Comparison of ENCODE assay signal across 24 cellular contexts in genomic region chr11:103294516-103294915, GRCh38.
DNase-seq lines count a peak whose midpoint lies in the region; ATAC-seq and TF ChIP-seq lines count a peak whose summit lies in the region.
"Had no signal": no experiment of that assay in that cellular context is flagged by ENCODE, and none has a peak within 500 bp of the region (broad histone marks: within the 10 kb centered on the region; RNA-seq: fewer than 3 reads in every experiment).

No MANE protein-coding gene starts in this region.

- no peak overlapping the region for H3K4me3 Mint-ChIP-seq in MCF 10A (ENCODE audit: unreplicated experiment)
- no peak overlapping the region for H3K4me3 Mint-ChIP-seq in activated CD8-positive, alpha-beta memory T cell treated with anti-CD3 and anti-CD28 coated beads, Interleukin-2, amount 10 ng/mL, durations not matched to agents 7 days and 5 days
- H3K4me3 Mint-ChIP-seq: CD4-positive, alpha-beta memory T cell had no signal

- H2AK5ac ChIP-seq in mesenchymal stem cell (ENCODE audit: low read length, severe bottlenecking), result no peak overlapping the region

- dilution Hi-C loops in mammary epithelial cell (cut with HindIII; ENCODE audit: low sequenced_read_pairs), result no loop called here

- peaks cover 14% of the 10 kb centered on the region for H3K36me3 Mint-ChIP-seq in MCF 10A (ENCODE audit: insufficient read depth, unreplicated experiment)
- H3K36me3 Mint-ChIP-seq in activated CD8-positive, alpha-beta memory T cell treated with anti-CD3 and anti-CD28 coated beads, Interleukin-2, amount 10 ng/mL, durations not matched to agents 7 days and 5 days, result peaks cover 19% of the 10 kb centered on the region

- DNase-seq in MCF 10A (ENCODE audit: unreplicated experiment) (peak; percentile 20), breast epithelium (ENCODE audit: low spot score in 2 of 2) (no peak), mammary epithelial cell (peak; percentile 85), mesenchymal stem cell (peak; percentile 20), T-helper 9 cell (no peak), GM20000 (ENCODE audit: low spot score) (no peak)
- no peak for DNase-seq in activated CD8-positive, alpha-beta memory T cell treated with anti-CD3 and anti-CD28 coated beads, Interleukin-2, amount 10 ng/mL, durations not matched to agents 7 days and 5 days
- DNase-seq: ACHN; Caco-2; CD4-positive, alpha-beta memory T cell; DMS 273 treated with DMSO at 0.1 percent for 48 hours; DMS79 treated with DMSO at 0.1 percent for 48 hours; Kasumi-1; NCI-H1092 treated with DMSO at 0.1 percent for 48 hours; NCI-H1436 treated with DMSO at 0.1 percent for 48 hours; NCI-H1930; NCI-H2227 treated with DMSO at 0.1 percent for 48 hours; NCI-H510A; NK-92 treated with Interleukin-12 subunit alpha and Interleukin-12 subunit beta, amount 100 ng/mL, for 24 hours; Peyer's patch had no signal

- no peak overlapping the region for H3K27ac Mint-ChIP-seq in MCF 10A (ENCODE audit: low read depth, unreplicated experiment)
- no peak overlapping the region for H3K27ac Mint-ChIP-seq in activated CD8-positive, alpha-beta memory T cell treated with anti-CD3 and anti-CD28 coated beads, Interleukin-2, amount 10 ng/mL, durations not matched to agents 7 days and 5 days
- H3K27ac Mint-ChIP-seq: CD4-positive, alpha-beta memory T cell had no signal

- H3K4me2 ChIP-seq in mammary epithelial cell (ENCODE audit: insufficient read depth, low read depth, low read length) (no peak overlapping the region), mesenchymal stem cell (ENCODE audit: low read length, poor library complexity, severe bottlenecking) (no peak overlapping the region)
- H3K4me2 ChIP-seq: BLaER1 treated with 17β-estradiol and CSF1 and Interleukin-3, amounts not matched to agents 10 nM and 100 nM had no signal

- H3K18ac ChIP-seq in mesenchymal stem cell (ENCODE audit: low read depth in 1 of 2, low read length in 2 of 2), result no peak overlapping the region

- H3K36me3 ChIP-seq in breast epithelium, result no peaks in the 10 kb centered on the region
- peaks cover 12% of the 10 kb centered on the region for H3K36me3 ChIP-seq in mammary epithelial cell (ENCODE audit: insufficient read depth, low read length)
- peaks cover 13 to 91% of the 10 kb centered on the region in 2 experiments for H3K36me3 ChIP-seq in mesenchymal stem cell (ENCODE audit: control insufficient read depth in 1 of 2, insufficient read depth in 2 of 2, low read depth in 1 of 2, low read length in 2 of 2)
- H3K36me3 ChIP-seq: SJCRH30 had no signal

- no peak overlapping the region for H2BK5ac ChIP-seq in mesenchymal stem cell (ENCODE audit: low read depth, low read length, poor library complexity, severe bottlenecking)

- H3K27me3 ChIP-seq in breast epithelium, result no peaks in the 10 kb centered on the region
- no peaks in the 10 kb centered on the region for H3K27me3 ChIP-seq in mammary epithelial cell (ENCODE audit: insufficient read depth, low read length)
- H3K27me3 ChIP-seq in mesenchymal stem cell (ENCODE audit: control insufficient read depth in 1 of 2, insufficient read depth in 1 of 2, low read length in 2 of 2), result no peaks in the 10 kb centered on the region
- H3K27me3 ChIP-seq: BLaER1 treated with 17β-estradiol and CSF1 and Interleukin-3, amounts not matched to agents 10 nM and 100 nM; Peyer's patch; SJCRH30 had no signal

- no peak overlapping the region for H3K23ac ChIP-seq in mesenchymal stem cell (ENCODE audit: low read length in 2 of 2)

- no peaks in the 10 kb centered on the region for H3K79me1 ChIP-seq in mesenchymal stem cell (replicated peaks; ENCODE audit: low read length, poor library complexity, severe bottlenecking)

- no peak for TF ChIP-seq POLR2A in breast epithelium (IDR thresholded peaks at IDR 0.05)

- in situ Hi-C loops in mammary epithelial cell (cut with MboI; ENCODE audit: low sequenced_read_pairs in 2 of 2), result no loop called here

- H3K9me3 Mint-ChIP-seq in MCF 10A (ENCODE audit: unreplicated experiment), result peaks cover 35% of the 10 kb centered on the region
- peaks cover 24% of the 10 kb centered on the region for H3K9me3 Mint-ChIP-seq in activated CD8-positive, alpha-beta memory T cell treated with anti-CD3 and anti-CD28 coated beads, Interleukin-2, amount 10 ng/mL, durations not matched to agents 7 days and 5 days (ENCODE audit: low read depth)

- H3K4me1 ChIP-seq in breast epithelium (no peaks in the 10 kb centered on the region), mammary epithelial cell (ENCODE audit: insufficient read depth, low read length) (peaks cover 7% of the 10 kb centered on the region), mesenchymal stem cell (ENCODE audit: control insufficient read depth, insufficient read depth, low read depth, low read length) (no peaks in the 10 kb centered on the region)
- H3K4me1 ChIP-seq: BLaER1 treated with 17β-estradiol and CSF1 and Interleukin-3, amounts not matched to agents 10 nM and 100 nM; Caco-2; Peyer's patch; SJCRH30 had no signal

- no peak overlapping the region for H2BK12ac ChIP-seq in mesenchymal stem cell (ENCODE audit: low read length in 2 of 2)

- POLR2A ChIA-PET in MCF 10A (lab: Yijun Ruan, JAX), result interaction anchor here (1.1 kb wide), 1 partner anchor 8 kb away, joined by 4 read pairs; no protein-coding TSS in a partner anchor

- H3K4me3 ChIP-seq in breast epithelium (no peak overlapping the region), mammary epithelial cell (replicated peaks in 1 of 3; ENCODE audit: insufficient read depth in 1 of 3, low read depth in 2 of 3, low read length in 3 of 3) (no peak overlapping the region), mesenchymal stem cell (ENCODE audit: insufficient read depth in 1 of 2, low read depth in 1 of 2, low read length in 2 of 2) (peak overlapping the region in 1 of 2 experiments; percentile 47)
- H3K4me3 ChIP-seq: BLaER1 treated with 17β-estradiol and CSF1 and Interleukin-3, amounts not matched to agents 10 nM and 100 nM; Peyer's patch; SJCRH30 had no signal

- no peaks in the 10 kb centered on the region for H3K79me2 ChIP-seq in mammary epithelial cell (ENCODE audit: insufficient read depth, low read length)

- no peak overlapping the region for H4K91ac ChIP-seq in mesenchymal stem cell (ENCODE audit: low read length)

- H3K4me1 Mint-ChIP-seq in MCF 10A (ENCODE audit: insufficient read depth, unreplicated experiment), result no peaks in the 10 kb centered on the region
- H3K4me1 Mint-ChIP-seq in activated CD8-positive, alpha-beta memory T cell treated with anti-CD3 and anti-CD28 coated beads, Interleukin-2, amount 10 ng/mL, durations not matched to agents 7 days and 5 days, result no peaks in the 10 kb centered on the region
- H3K4me1 Mint-ChIP-seq: CD4-positive, alpha-beta memory T cell had no signal

- H2AFZ ChIP-seq in mammary epithelial cell (ENCODE audit: low read depth, low read length) (no peak overlapping the region), mesenchymal stem cell (ENCODE audit: low read depth, low read length) (no peak overlapping the region)

- CTCF ChIA-PET in MCF 10A (lab: Yijun Ruan, JAX) (interaction anchor here (1.3 kb wide), 1 partner anchor 306 kb away, joined by 4 read pairs; no protein-coding TSS in a partner anchor), mammary epithelial cell (lab: Charles Lee; ENCODE audit: low non-redundant PET) (no interaction called here)
- CTCF ChIA-PET in activated CD8-positive, alpha-beta memory T cell treated with anti-CD3 and anti-CD28 coated beads, Interleukin-2, amount 10 ng/mL, durations not matched to agents 7 days and 5 days (lab: Charles Lee), result no interaction called here

- no peaks in the 10 kb centered on the region for H3K27me3 Mint-ChIP-seq in MCF 10A (ENCODE audit: insufficient read depth, unreplicated experiment)
- H3K27me3 Mint-ChIP-seq in activated CD8-positive, alpha-beta memory T cell treated with anti-CD3 and anti-CD28 coated beads, Interleukin-2, amount 10 ng/mL, durations not matched to agents 7 days and 5 days, result no peaks in the 10 kb centered on the region
- H3K27me3 Mint-ChIP-seq: CD4-positive, alpha-beta memory T cell had no signal

- TF ChIP-seq CTCF in MCF 10A (IDR thresholded peaks at IDR 0.05; ENCODE audit: unreplicated experiment) (no peak), breast epithelium (IDR thresholded peaks at IDR 0.05) (no peak), mammary epithelial cell (conservative IDR thresholded peaks at IDR 0.05 in 1 of 2, IDR thresholded peaks at IDR 0.05 in 1 of 2; ENCODE audit: extremely low read depth in 1 of 2, insufficient read depth in 1 of 2, low read depth in 1 of 2, low read length in 2 of 2) (no peak), GM20000 (IDR thresholded peaks at IDR 0.05; ENCODE audit: extremely low read depth, missing control alignments) (no peak)

- no peak overlapping the region for H2BK120ac ChIP-seq in mesenchymal stem cell (ENCODE audit: low read depth, low read length)

- H3K14ac ChIP-seq in mesenchymal stem cell (ENCODE audit: low read length in 2 of 2), result no peak overlapping the region

- H4K20me1 ChIP-seq in mammary epithelial cell (ENCODE audit: insufficient read depth, low read length), result no peaks in the 10 kb centered on the region
- H4K20me1 ChIP-seq: BLaER1 treated with 17β-estradiol and CSF1 and Interleukin-3, amounts not matched to agents 10 nM and 100 nM had no signal

- BruUV-seq in MCF 10A (replicated peaks; lab: Mats Ljungman, UMichigan), result no TSS peak
- no TSS peak for BruUV-seq in mammary epithelial cell (replicated peaks; lab: Mats Ljungman, UMichigan)

- intact Hi-C loops in MCF 10A (cut with micrococcal nuclease), result no loop called here
- intact Hi-C loops in breast epithelium (cut with DNase I; ENCODE audit: low total_unique reads), result no loop called here
- intact Hi-C loops in mammary epithelial cell (cut with micrococcal nuclease), result no loop called here

- H3K4ac ChIP-seq in mesenchymal stem cell (ENCODE audit: low read depth in 1 of 2, low read length in 2 of 2), result no peak overlapping the region

- no peak for ATAC-seq in GM18517 (IDR thresholded peaks at IDR 0.05; ENCODE audit: unreplicated experiment)
- no peak for ATAC-seq in activated CD8-positive, alpha-beta memory T cell treated with anti-CD3 and anti-CD28 coated beads, Interleukin-2, amount 10 ng/mL, durations not matched to agents 7 days and 5 days

- H3K27ac ChIP-seq in breast epithelium, result no peak overlapping the region
- H3K27ac ChIP-seq in mammary epithelial cell (ENCODE audit: insufficient read depth, low read depth, low read length), result no peak overlapping the region
- H3K27ac ChIP-seq in mesenchymal stem cell (ENCODE audit: low read length, poor library complexity, severe bottlenecking), result no peak overlapping the region
- H3K27ac ChIP-seq: 22Rv1; BLaER1 treated with 17β-estradiol and CSF1 and Interleukin-3, amounts not matched to agents 10 nM and 100 nM; Peyer's patch; SJCRH30 had no signal

- H3K9ac ChIP-seq in mammary epithelial cell (ENCODE audit: insufficient read depth, low read length) (no peak overlapping the region), mesenchymal stem cell (ENCODE audit: low read length) (no peak overlapping the region)
- H3K9ac ChIP-seq: BLaER1 treated with 17β-estradiol and CSF1 and Interleukin-3, amounts not matched to agents 10 nM and 100 nM had no signal

- H4K8ac ChIP-seq in mesenchymal stem cell (ENCODE audit: low read length), result no peak overlapping the region

- H2BK15ac ChIP-seq in mesenchymal stem cell (ENCODE audit: low read depth, poor library complexity, severe bottlenecking), result no peak overlapping the region

- H3K9me3 ChIP-seq in breast epithelium (peaks cover 30 to 58% of the 10 kb centered on the region in 2 donors), mammary epithelial cell (replicated peaks; ENCODE audit: insufficient read depth, low read length) (no peaks in the 10 kb centered on the region), mesenchymal stem cell (ENCODE audit: control insufficient read depth, low read length) (peaks cover 68% of the 10 kb centered on the region)
- H3K9me3 ChIP-seq: SJCRH30 had no signal

- 25% methylated on average over 1 of the region's 1 CpG for WGBS in mammary epithelial cell (ENCODE audit: low coverage, missing lambda C conversion rate)
- 97% methylated on average over 1 of the region's 1 CpG for WGBS in mesenchymal stem cell

Comparison
In these comparisons a context has a peak if more than half of its experiments do, and no peak if none do; other contexts are left out.
1. DNase-seq: peak in MCF 10A (single experiment), mammary epithelial cell (single experiment) and mesenchymal stem cell (single experiment); none in breast epithelium (0 of 2), activated CD8-positive, alpha-beta memory T cell treated with anti-CD3 and anti-CD28 coated beads, Interleukin-2, amount 10 ng/mL, durations not matched to agents 7 days and 5 days (single experiment), T-helper 9 cell (single experiment) and GM20000 (single experiment).